Comparison of ENCODE assay signal across 11 cellular contexts in the genomic region with DNA sequence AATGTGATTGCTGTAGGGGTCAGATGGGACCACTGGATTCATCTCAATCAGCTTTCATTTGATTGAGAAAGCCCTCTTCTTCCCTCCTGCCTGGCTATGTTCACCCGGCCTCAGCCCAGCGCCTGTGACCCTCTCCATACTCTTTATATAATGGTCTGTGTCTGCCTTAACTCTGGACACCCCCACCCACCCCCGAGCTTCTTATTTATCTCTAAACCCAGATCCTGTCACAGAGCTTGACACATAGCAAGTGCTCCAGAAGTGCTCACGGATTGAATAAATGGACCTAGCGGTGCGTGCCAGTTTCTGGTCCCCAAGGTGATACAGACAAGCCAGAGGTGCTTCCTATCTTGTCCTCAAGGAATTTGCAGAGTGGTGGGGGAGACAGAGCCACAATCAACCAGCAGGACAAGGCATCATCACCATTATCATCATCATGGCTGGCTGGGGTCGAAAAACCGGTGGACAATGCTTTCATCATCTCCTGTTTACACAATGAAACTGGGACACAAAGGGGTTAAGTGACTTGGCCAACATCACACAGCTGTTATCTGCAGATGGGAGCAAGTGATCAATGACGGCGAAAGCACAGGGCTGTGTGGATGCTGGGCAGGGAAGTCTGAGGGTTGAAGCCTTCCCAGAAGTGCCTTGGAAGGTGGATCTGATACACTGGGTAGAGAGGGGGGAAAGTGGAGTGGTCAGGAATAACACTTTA. TPM values are rescaled to one million over a fixed set of nuclear protein-coding genes. Genes with fewer than 3 reads are reported as not detected.
DNase-seq lines count a peak whose midpoint lies in the region; ATAC-seq, FAIRE-seq and TF ChIP-seq lines count a peak whose summit lies in the region.
"Had no signal": no experiment of that assay in that cellular context is flagged by ENCODE, and none has a peak within 500 bp of the region (broad histone marks: within the 10 kb centered on the region; RNA-seq: fewer than 3 reads in every experiment).

No MANE protein-coding gene starts in this region.

- H4K8ac ChIP-seq in mesenchymal stem cell (ENCODE audit: low read length) = no peak overlapping the region

- H3K23ac ChIP-seq in mesenchymal stem cell (ENCODE audit: low read length in 2 of 2) = no peak overlapping the region

- H3K4me1 ChIP-seq in adrenal gland (replicated peaks in 1 of 2) (peaks cover 14 to 20% of the 10 kb centered on the region in 2 donors), mesenchymal stem cell (ENCODE audit: control insufficient read depth, insufficient read depth, low read depth, low read length) (peaks cover 62% of the 10 kb centered on the region), thoracic aorta (ENCODE audit: control insufficient read depth in 1 of 2, low read depth in 2 of 2) (peaks cover 14 to 53% of the 10 kb centered on the region in 2 donors), kidney (ENCODE audit: control insufficient read depth in 1 of 2, insufficient read depth in 1 of 2, low read depth in 1 of 2, low read length in 2 of 2) (peaks cover 5 to 20% of the 10 kb centered on the region in 2 donors)

- no peak overlapping the region for H3K14ac ChIP-seq in mesenchymal stem cell (ENCODE audit: low read length in 2 of 2)

- no peaks in the 10 kb centered on the region for H3K79me1 ChIP-seq in mesenchymal stem cell (replicated peaks; ENCODE audit: low read length, poor library complexity, severe bottlenecking)

- H3K36me3 ChIP-seq in adrenal gland (replicated peaks in 1 of 2) (no peaks in the 10 kb centered on the region), mesenchymal stem cell (ENCODE audit: control insufficient read depth in 1 of 2, insufficient read depth in 2 of 2, low read depth in 1 of 2, low read length in 2 of 2) (no peaks in the 10 kb centered on the region), thoracic aorta (no peaks in the 10 kb centered on the region), kidney (ENCODE audit: control insufficient read depth in 1 of 2, insufficient read depth in 2 of 2, low read length in 2 of 2) (no peaks in the 10 kb centered on the region)

- no peak overlapping the region for H2BK120ac ChIP-seq in mesenchymal stem cell (ENCODE audit: low read depth, low read length)

- no peak overlapping the region for H2AFZ ChIP-seq in mesenchymal stem cell (ENCODE audit: low read depth, low read length)

- TF ChIP-seq CTCF in adrenal gland (IDR thresholded peaks at IDR 0.05) = no peak
- no peak for TF ChIP-seq CTCF in thoracic aorta (IDR thresholded peaks at IDR 0.05)
- TF ChIP-seq CTCF in kidney (IDR thresholded peaks at IDR 0.05; ENCODE audit: borderline replicate concordance, extremely low read depth, insufficient read depth) = no peak

- H3K4me3 Mint-ChIP-seq in activated naive CD8-positive, alpha-beta T cell treated with anti-CD3 and anti-CD28 coated beads, Interleukin-2, amount 50 U/mL, for 24 hours = no peak overlapping the region
- H3K4me3 Mint-ChIP-seq in activated naive CD8-positive, alpha-beta T cell treated with anti-CD3 and anti-CD28 coated beads for 36 hours = no peak overlapping the region
- H3K4me3 Mint-ChIP-seq: activated B cell treated with CpG ODN at 0.5 μM for 24 hours; activated T-helper 17 cell treated with anti-CD3 and anti-CD28 coated beads, Interleukin-2, amount 50 U/mL, for 72 hours had no signal

- no peak overlapping the region for H4K91ac ChIP-seq in mesenchymal stem cell (ENCODE audit: low read length)

- intact Hi-C loops in adrenal gland (cut with DNase I) = no loop called here
- intact Hi-C loops in kidney (cut with DNase I) = no loop called here

- no peak overlapping the region for H2BK15ac ChIP-seq in mesenchymal stem cell (ENCODE audit: low read depth, poor library complexity, severe bottlenecking)

- no peak overlapping the region for H3K4me2 ChIP-seq in mesenchymal stem cell (ENCODE audit: low read length, poor library complexity, severe bottlenecking)

- H3K27me3 Mint-ChIP-seq in activated naive CD8-positive, alpha-beta T cell treated with anti-CD3 and anti-CD28 coated beads, Interleukin-2, amount 50 U/mL, for 24 hours = peaks cover 27% of the 10 kb centered on the region
- H3K27me3 Mint-ChIP-seq in activated naive CD8-positive, alpha-beta T cell treated with anti-CD3 and anti-CD28 coated beads for 36 hours = peaks cover 43% of the 10 kb centered on the region

- H2AK5ac ChIP-seq in mesenchymal stem cell (ENCODE audit: low read length, severe bottlenecking) = peak overlapping the region; percentile 81

- H3K27me3 ChIP-seq in adrenal gland (no peaks in the 10 kb centered on the region), mesenchymal stem cell (ENCODE audit: control insufficient read depth in 1 of 2, insufficient read depth in 1 of 2, low read length in 2 of 2) (peaks cover 4 to 23% of the 10 kb centered on the region in 2 experiments), thoracic aorta (replicated peaks; ENCODE audit: insufficient read depth) (no peaks in the 10 kb centered on the region)

- H3K4me1 Mint-ChIP-seq in activated naive CD8-positive, alpha-beta T cell treated with anti-CD3 and anti-CD28 coated beads, Interleukin-2, amount 50 U/mL, for 24 hours = no peaks in the 10 kb centered on the region
- no peaks in the 10 kb centered on the region for H3K4me1 Mint-ChIP-seq in activated naive CD8-positive, alpha-beta T cell treated with anti-CD3 and anti-CD28 coated beads for 36 hours
- H3K4me1 Mint-ChIP-seq: activated T-helper 17 cell treated with anti-CD3 and anti-CD28 coated beads, Interleukin-2, amount 50 U/mL, for 72 hours had no signal

- no peak overlapping the region for H3K18ac ChIP-seq in mesenchymal stem cell (ENCODE audit: low read depth in 1 of 2, low read length in 2 of 2)

- no peaks in the 10 kb centered on the region for H3K9me3 ChIP-seq in adrenal gland (replicated peaks in 1 of 3)
- H3K9me3 ChIP-seq in mesenchymal stem cell (ENCODE audit: control insufficient read depth, low read length) = no peaks in the 10 kb centered on the region
- H3K9me3 ChIP-seq in thoracic aorta = no peaks in the 10 kb centered on the region
- H3K9me3 ChIP-seq in kidney (ENCODE audit: control insufficient read depth in 1 of 2, low read length in 2 of 2) = no peaks in the 10 kb centered on the region

- FAIRE-seq in kidney (lab: Jason Lieb, UNC) = no peak

- no peak for ATAC-seq in thoracic aorta (ENCODE audit: insufficient number of reproducible peaks, low FRiP score, low read depth)
- no peak for ATAC-seq in activated naive CD8-positive, alpha-beta T cell treated with anti-CD3 and anti-CD28 coated beads, Interleukin-2, amount 50 U/mL, for 24 hours
- ATAC-seq: activated T-helper 17 cell treated with anti-CD3 and anti-CD28 coated beads, Interleukin-2, amount 50 U/mL, for 72 hours had no signal

- H3K4me3 ChIP-seq in adrenal gland = no peak overlapping the region
- no peak overlapping the region for H3K4me3 ChIP-seq in mesenchymal stem cell (ENCODE audit: insufficient read depth in 1 of 2, low read depth in 1 of 2, low read length in 2 of 2)
- peak overlapping the region; percentile 51 for H3K4me3 ChIP-seq in thoracic aorta
- no peak overlapping the region for H3K4me3 ChIP-seq in kidney (ENCODE audit: low read length in 2 of 2)

- peak overlapping the region; percentile 21 for H2BK5ac ChIP-seq in mesenchymal stem cell (ENCODE audit: low read depth, low read length, poor library complexity, severe bottlenecking)

- H2BK12ac ChIP-seq in mesenchymal stem cell (ENCODE audit: low read length in 2 of 2) = peak overlapping the region in 1 of 2 experiments; percentile 43

- no peak for TF ChIP-seq POLR2A in adrenal gland (IDR thresholded peaks at IDR 0.05)

- no peaks in the 10 kb centered on the region for H3K9me3 Mint-ChIP-seq in activated naive CD8-positive, alpha-beta T cell treated with anti-CD3 and anti-CD28 coated beads, Interleukin-2, amount 50 U/mL, for 24 hours
- H3K9me3 Mint-ChIP-seq in activated naive CD8-positive, alpha-beta T cell treated with anti-CD3 and anti-CD28 coated beads for 36 hours = no peaks in the 10 kb centered on the region
- H3K9me3 Mint-ChIP-seq: activated B cell treated with CpG ODN at 0.5 μM for 24 hours; activated T-helper 17 cell treated with anti-CD3 and anti-CD28 coated beads, Interleukin-2, amount 50 U/mL, for 72 hours had no signal

- no peak overlapping the region for H3K27ac Mint-ChIP-seq in activated naive CD8-positive, alpha-beta T cell treated with anti-CD3 and anti-CD28 coated beads, Interleukin-2, amount 50 U/mL, for 24 hours
- no peak overlapping the region for H3K27ac Mint-ChIP-seq in activated naive CD8-positive, alpha-beta T cell treated with anti-CD3 and anti-CD28 coated beads for 36 hours
- H3K27ac Mint-ChIP-seq: activated B cell treated with CpG ODN at 0.5 μM for 24 hours; activated T-helper 17 cell treated with anti-CD3 and anti-CD28 coated beads, Interleukin-2, amount 50 U/mL, for 72 hours had no signal

- no peaks in the 10 kb centered on the region for H3K36me3 Mint-ChIP-seq in activated naive CD8-positive, alpha-beta T cell treated with anti-CD3 and anti-CD28 coated beads, Interleukin-2, amount 50 U/mL, for 24 hours (ENCODE audit: low read depth)
- no peaks in the 10 kb centered on the region for H3K36me3 Mint-ChIP-seq in activated naive CD8-positive, alpha-beta T cell treated with anti-CD3 and anti-CD28 coated beads for 36 hours

- 56 to 64% (median 60%) methylated on average over 8 to 10 of the region's 10 CpGs for WGBS in adrenal gland, 4 donors
- 67% methylated on average over 10 of the region's 10 CpGs for WGBS in mesenchymal stem cell

- H3K27ac ChIP-seq in adrenal gland (peak overlapping the region in 2 of 5 donors; percentile 24 to 87), mesenchymal stem cell (ENCODE audit: low read length, poor library complexity, severe bottlenecking) (peak overlapping the region; percentile 77), thoracic aorta (peak overlapping the region; percentile 81 to 83), kidney (ENCODE audit: low read depth in 2 of 2, low read length in 2 of 2) (no peak overlapping the region)

- DNase-seq in NCI-H146 treated with DMSO at 0.1 percent for 48 hours (lab: John Stamatoyannopoulos, UW; ENCODE audit: unreplicated experiment) = peak; percentile 69
- DNase-seq in adrenal gland = peak in 4 of 7 donors; percentile 38 to 54 (median 43)
- no peak for DNase-seq in mesenchymal stem cell
- DNase-seq in thoracic aorta (ENCODE audit: low spot score) = no peak
- no peak for DNase-seq in kidney
- DNase-seq in activated naive CD8-positive, alpha-beta T cell treated with anti-CD3 and anti-CD28 coated beads, Interleukin-2, amount 50 U/mL, for 24 hours = no peak
- DNase-seq in activated naive CD8-positive, alpha-beta T cell treated with anti-CD3 and anti-CD28 coated beads for 36 hours = no peak
- DNase-seq: activated B cell treated with CpG ODN at 0.5 μM for 24 hours; NCI-H1694 treated with DMSO at 0.1 percent for 48 hours; stimulated activated naive CD4-positive, alpha-beta T cell treated with Interleukin-2 at 50 U/mL for 16 hours had no signal

- H3K9ac ChIP-seq in mesenchymal stem cell (ENCODE audit: low read length) = peak overlapping the region; percentile 31
- H3K9ac ChIP-seq in kidney (ENCODE audit: low read length in 2 of 2) = no peak overlapping the region

- H3K4ac ChIP-seq in mesenchymal stem cell (ENCODE audit: low read depth in 1 of 2, low read length in 2 of 2) = no peak overlapping the region

RNA-seq across cellular contexts. Expression of gene LOXL4, which starts 2.2 kb away (rescaled TPM):
- total RNA-seq in adrenal gland (10 to 100 TPM in 1 of 8 donors, 1 to 10 TPM in 7; 2.3 to 14.4 (median 5.1) TPM), thoracic aorta (10 to 100 TPM; 15.4 to 24.5 TPM), kidney (15.1 TPM)
- polyA plus RNA-seq in adrenal gland (1 to 10 TPM; 1.4 to 7.8 (median 2.3) TPM), kidney (ENCODE audit: insufficient read depth, low read depth, low replicate concordance) (3.4 TPM)
- polyA plus RNA-seq in mesenchymal stem cell (2013, experiment 1 of 2) = 4.6 TPM
- polyA plus RNA-seq in mesenchymal stem cell (2013, experiment 2 of 2) = 4.5 TPM
- not detected for total RNA-seq in activated naive CD8-positive, alpha-beta T cell treated with anti-CD3 and anti-CD28 coated beads for 36 hours
- total RNA-seq: activated B cell treated with CpG ODN at 0.5 μM for 24 hours; activated T-helper 17 cell treated with anti-CD3 and anti-CD28 coated beads, Interleukin-2, amount 50 U/mL, for 72 hours had no signal

Comparison
In these comparisons a context has a peak if more than half of its experiments do, and no peak if none do; other contexts are left out.
1. DNase-seq: peak in NCI-H146 treated with DMSO at 0.1 percent for 48 hours (single experiment) and adrenal gland (4 of 7); none in mesenchymal stem cell (single experiment), thoracic aorta (single experiment), kidney (single experiment), activated naive CD8-positive, alpha-beta T cell treated with anti-CD3 and anti-CD28 coated beads, Interleukin-2, amount 50 U/mL, for 24 hours (single experiment) and activated naive CD8-positive, alpha-beta T cell treated with anti-CD3 and anti-CD28 coated beads for 36 hours (single experiment).
2. H3K27ac ChIP-seq: peak in mesenchymal stem cell (single experiment) and thoracic aorta (2 of 2); none in kidney (0 of 2).